In genomic region chr17:36627101-36627500, GRCh38 we compare ENCODE assay signal across 23 cellular contexts. TPM values are rescaled to one million over a fixed set of nuclear protein-coding genes. Genes with fewer than 3 reads are reported as not detected.
DNase-seq lines count a peak whose midpoint lies in the region; ATAC-seq, FAIRE-seq and TF ChIP-seq lines count a peak whose summit lies in the region.
"Had no signal": no experiment of that assay in that cellular context is flagged by ENCODE, and none has a peak within 500 bp of the region (broad histone marks: within the 10 kb centered on the region; RNA-seq: fewer than 3 reads in every experiment).

No MANE protein-coding gene starts in this region.

- H4K8ac ChIP-seq in H1 (ENCODE audit: extremely low read depth, insufficient read depth, low read length): no peak overlapping the region

- no peak overlapping the region for H2BK5ac ChIP-seq in H1 (ENCODE audit: low read depth, low read length)

- H3K4me3 ChIP-seq in GM23338 (no peak overlapping the region), H1 (ENCODE audit: extremely low read depth in 1 of 4, insufficient read depth in 2 of 4, low read depth in 3 of 4, low read length in 4 of 4) (no peak overlapping the region), upper lobe of right lung (no peak overlapping the region)
- H3K4me3 ChIP-seq: coronary artery, mucosa of descending colon, smooth muscle cell, tibial nerve had no signal

- H2BK120ac ChIP-seq in H1 (replicated peaks; ENCODE audit: low read depth, low read length): no peak overlapping the region

- H3K4me1 ChIP-seq in GM23338 (ENCODE audit: insufficient read depth): 0 out of 2 replicates have a peak, but pooled peaks cover 3% of the 10 kb centered on the region
- peaks cover 0 to 13% (median 4%) of the 10 kb centered on the region in 4 experiments; a peak in 5 of 7 replicates for H3K4me1 ChIP-seq in H1 (replicated peaks in 1 of 4; ENCODE audit: control insufficient read depth in 3 of 4, insufficient read depth in 4 of 4, low read length in 3 of 4)
- no peaks in the 10 kb centered on the region for H3K4me1 ChIP-seq in upper lobe of right lung

- no peak overlapping the region for H2BK20ac ChIP-seq in H1 (ENCODE audit: low read length)

- no peak overlapping the region for H2BK15ac ChIP-seq in H1 (ENCODE audit: low read length)

- CTCF ChIA-PET in H1 (lab: Charles Lee; ENCODE audit: partially characterized antibody): interaction anchor here (0.7 to 9.5 kb wide), 23 partner anchors 13 to 613 kb away, joined by 3 to 122 read pairs (median 7); partner anchors contain the start of gene MRM1

- H4K5ac ChIP-seq in H1 (ENCODE audit: insufficient read length, low read depth, low read length): no peak overlapping the region

- intact Hi-C loops in upper lobe of right lung (cut with DNase I): loop anchor here (10.0 kb wide), 1 partner anchor 418 kb away; no protein-coding TSS in a partner anchor

- TF ChIP-seq CTCF in GM23338 (conservative IDR thresholded peaks at IDR 0.05; ENCODE audit: low read depth in 2 of 2): no peak
- TF ChIP-seq CTCF in H1 (IDR thresholded peaks at IDR 0.05; ENCODE audit: control extremely low read depth in 1 of 3, insufficient read depth in 1 of 3, low read depth in 1 of 3, low read length in 3 of 3): no peak
- no peak for TF ChIP-seq CTCF in upper lobe of right lung (IDR thresholded peaks at IDR 0.05)

- TF ChIP-seq RAD21 in H1 (IDR thresholded peaks at IDR 0.05 in 1 of 2, conservative IDR thresholded peaks at IDR 0.05 in 1 of 2; ENCODE audit: low read depth in 2 of 2, low read length in 2 of 2): no peak

- H3K79me2 ChIP-seq in GM23338 (replicated peaks; ENCODE audit: insufficient read depth) (no peaks in the 10 kb centered on the region), H1 (ENCODE audit: control insufficient read depth in 1 of 2, insufficient read depth in 2 of 2, low read length in 2 of 2) (no peaks in the 10 kb centered on the region)

- H3K23ac ChIP-seq in H1 (ENCODE audit: insufficient read length): no peak overlapping the region

- no peak overlapping the region for H3K14ac ChIP-seq in H1 (ENCODE audit: insufficient read length)

- no peak overlapping the region for H3K9ac ChIP-seq in H1 (replicated peaks in 1 of 4; ENCODE audit: extremely low read depth in 1 of 4, low read depth in 3 of 4, low read length in 3 of 4)

- H3K36me3 ChIP-seq in GM23338 (ENCODE audit: insufficient read depth): no peaks in the 10 kb centered on the region
- no peaks in the 10 kb centered on the region for H3K36me3 ChIP-seq in H1 (ENCODE audit: control insufficient read depth in 2 of 4, insufficient read depth in 4 of 4, low read length in 3 of 4)
- no peaks in the 10 kb centered on the region for H3K36me3 ChIP-seq in upper lobe of right lung
- H3K36me3 ChIP-seq: tibial nerve, WERI-Rb-1 had no signal

- no peak overlapping the region for H2AK5ac ChIP-seq in H1 (ENCODE audit: low read depth, low read length)

- no peak overlapping the region for H3K27ac Mint-ChIP-seq in GM23338
- H3K27ac Mint-ChIP-seq: immature natural killer cell; stimulated activated naive CD8-positive, alpha-beta T cell treated with anti-CD3 and anti-CD28 coated beads, Interleukin-15, amount 100 ng/mL, for 72 hours; T-helper 2 cell treated with Interferon-gamma antibody and Interleukin-4, amounts not matched to agents 5 μg/mL and 100 μg/mL, for 36 hours had no signal

- no peak overlapping the region for H3K4me3 Mint-ChIP-seq in GM23338
- H3K4me3 Mint-ChIP-seq: immature natural killer cell; stimulated activated naive CD8-positive, alpha-beta T cell treated with anti-CD3 and anti-CD28 coated beads, Interleukin-15, amount 100 ng/mL, for 72 hours; T-helper 2 cell treated with Interferon-gamma antibody and Interleukin-4, amounts not matched to agents 5 μg/mL and 100 μg/mL, for 36 hours had no signal

- H3K4me1 Mint-ChIP-seq in GM23338: peaks cover 12% of the 10 kb centered on the region
- H3K4me1 Mint-ChIP-seq: immature natural killer cell; stimulated activated naive CD8-positive, alpha-beta T cell treated with anti-CD3 and anti-CD28 coated beads, Interleukin-15, amount 100 ng/mL, for 72 hours had no signal

- H2BK12ac ChIP-seq in H1 (ENCODE audit: low read depth, low read length): 0 out of 2 replicates have a peak overlapping the region, but pooled peaks have one; percentile 27

- ATAC-seq in GM23338: peak; percentile 17; the same call in 1 of the 3 replicates
- no peak for ATAC-seq in HG03139 (IDR thresholded peaks at IDR 0.05; ENCODE audit: unreplicated experiment)
- ATAC-seq in HG02884 (IDR thresholded peaks at IDR 0.05; ENCODE audit: unreplicated experiment): no peak
- ATAC-seq in upper lobe of right lung: no peak
- ATAC-seq: HCT116; mucosa of descending colon; stimulated activated naive CD8-positive, alpha-beta T cell treated with anti-CD3 and anti-CD28 coated beads, Interleukin-15, amount 100 ng/mL, for 72 hours had no signal

- no peaks in the 10 kb centered on the region for H3K9me3 Mint-ChIP-seq in GM23338
- H3K9me3 Mint-ChIP-seq: immature natural killer cell; stimulated activated naive CD8-positive, alpha-beta T cell treated with anti-CD3 and anti-CD28 coated beads, Interleukin-15, amount 100 ng/mL, for 72 hours; T-helper 2 cell treated with Interferon-gamma antibody and Interleukin-4, amounts not matched to agents 5 μg/mL and 100 μg/mL, for 36 hours had no signal

- peaks cover 17% of the 10 kb centered on the region for H3K27me3 Mint-ChIP-seq in GM23338 (ENCODE audit: insufficient read depth, low read depth, poor library complexity)

- H3K27ac ChIP-seq in GM23338 (ENCODE audit: low read depth): no peak overlapping the region
- no peak overlapping the region for H3K27ac ChIP-seq in H1 (ENCODE audit: low read depth, low read length)
- no peak overlapping the region for H3K27ac ChIP-seq in upper lobe of right lung
- H3K27ac ChIP-seq: coronary artery, tibial nerve, WERI-Rb-1 had no signal

- H3K9me3 ChIP-seq in H1 (ENCODE audit: insufficient read depth in 2 of 2, low read depth in 1 of 2, low read length in 1 of 2) (no peaks in the 10 kb centered on the region), upper lobe of right lung (no peaks in the 10 kb centered on the region)
- H3K9me3 ChIP-seq: mucosa of descending colon, tibial nerve had no signal

- H3K36me3 Mint-ChIP-seq in GM23338 (ENCODE audit: low read depth): no peaks in the 10 kb centered on the region
- H3K36me3 Mint-ChIP-seq: immature natural killer cell had no signal

- TF ChIP-seq EP300 in H1 (IDR thresholded peaks at IDR 0.05; ENCODE audit: borderline replicate concordance in 1 of 2, low read depth in 2 of 2, low read length in 2 of 2): no peak

- H3K56ac ChIP-seq in H1 (replicated peaks; ENCODE audit: insufficient read length, low read depth, low read length): no peak overlapping the region

- no peaks in the 10 kb centered on the region for H3K23me2 ChIP-seq in H1 (ENCODE audit: low read depth, low read length)

- H4K91ac ChIP-seq in H1 (replicated peaks; ENCODE audit: insufficient read length, low read length): no peak overlapping the region

- H3K9me2 ChIP-seq in GM23338 (ENCODE audit: insufficient read depth): no peaks in the 10 kb centered on the region

- H3K18ac ChIP-seq in H1 (ENCODE audit: extremely low read depth, low read length): no peak overlapping the region

- no peak overlapping the region for H2AFZ ChIP-seq in GM23338
- no peak overlapping the region for H2AFZ ChIP-seq in H1 (ENCODE audit: low read length)

- no peak overlapping the region for H3K4me2 ChIP-seq in GM23338
- H3K4me2 ChIP-seq in H1 (ENCODE audit: insufficient read depth in 1 of 2, low read depth in 2 of 2, low read length in 2 of 2): no peak overlapping the region
- H3K4me2 ChIP-seq: smooth muscle cell had no signal

- H3F3A ChIP-seq in GM23338 (replicated peaks; ENCODE audit: low read depth): peaks cover 2% of the 10 kb centered on the region; the same call in 1 of the 2 replicates

- WGBS in H1 (ENCODE audit: extremely low coverage in 1 of 2, insufficient coverage in 1 of 2, insufficient read length in 1 of 2, insufficient replicate concordance in 2 of 2, low coverage in 1 of 2, low lambda C conversion rate in 2 of 2, missing lambda C conversion rate in 1 of 2), 2 experiments: 65% methylated on average over 12 of the region's 12 CpGs; no CpG with 5 or more reads in 1 of the 2 experiments

- no peak overlapping the region for H3K4ac ChIP-seq in H1 (replicated peaks; ENCODE audit: insufficient read length, low read depth, low read length)

- H4K20me1 ChIP-seq in GM23338 (replicated peaks; ENCODE audit: insufficient read depth) (no peaks in the 10 kb centered on the region; the same call in 1 of the 2 replicates), H1 (replicated peaks in 1 of 2; ENCODE audit: control insufficient read depth in 1 of 2, insufficient read depth in 2 of 2, low read length in 2 of 2) (peaks cover 0 to 1% of the 10 kb centered on the region in 2 experiments)

- POLR2A ChIA-PET in H1 (lab: Charles Lee; ENCODE audit: partially characterized antibody): interaction anchor here (0.8 to 1.3 kb wide), 4 partner anchors 10 to 127 kb away, joined by 3 to 4 read pairs (median 3); partner anchors contain the start of gene MRM1

- H3K27me3 ChIP-seq in GM23338 (ENCODE audit: insufficient read depth) (no peaks in the 10 kb centered on the region), H1 (replicated peaks in 1 of 4; ENCODE audit: control insufficient read depth in 3 of 4, extremely low read depth in 1 of 4, insufficient read depth in 3 of 4, low read length in 3 of 4) (no peaks in the 10 kb centered on the region; a peak in 1 of 7 replicates), upper lobe of right lung (no peaks in the 10 kb centered on the region)

- TF ChIP-seq POLR2A in H1 (IDR thresholded peaks at IDR 0.05; ENCODE audit: control extremely low read depth in 1 of 2, low read depth in 2 of 2, low read length in 2 of 2): no peak

- peak; percentile 44 for DNase-seq in COLO668 (lab: John Stamatoyannopoulos, UW; ENCODE audit: unreplicated experiment)
- peak; percentile 56 for DNase-seq in GM23338 (ENCODE audit: low spot score)
- DNase-seq in NCI-H345 (lab: John Stamatoyannopoulos, UW): peak; percentile 60
- DNase-seq in H1 (ENCODE audit: low read depth in 1 of 2, low spot score in 2 of 2): peak in 1 of 2 experiments; percentile 75
- no peak for DNase-seq in activated T-cell treated with anti-CD3 and anti-CD28 coated beads for 4 hours
- DNase-seq in upper lobe of right lung: no peak
- DNase-seq: activated CD4-positive, alpha-beta T cell treated with anti-CD3 and anti-CD28 coated beads, Interleukin-2, amount 50 U/mL, for 4 hours; activated naive CD4-positive, alpha-beta T cell; amniotic stem cell; immature natural killer cell; mucosa of descending colon; NCI-H1694 treated with DMSO at 0.1 percent for 48 hours; stimulated activated CD4-positive, alpha-beta T cell treated with anti-CD3 and anti-CD28 coated beads, Interleukin-4, amount 100 ng/mL, for 24 hours; stimulated activated naive CD8-positive, alpha-beta T cell treated with anti-CD3 and anti-CD28 coated beads, Interleukin-15, amount 100 ng/mL, for 72 hours; WERI-Rb-1 had no signal

- FAIRE-seq in H1 (lab: Jason Lieb, UNC): no peak
- FAIRE-seq: bronchial epithelial cell had no signal

- H3K79me1 ChIP-seq in H1 (ENCODE audit: low read depth, low read length): no peaks in the 10 kb centered on the region; the same call in 1 of the 2 replicates

RNA-seq across cellular contexts. Expression of gene MRM1, which starts 25.7 kb away (rescaled TPM):
- total RNA-seq in GM23338 (2014; rRNA removed; shearing (Covaris generic)): 20.4 and 22.9 TPM in 2 replicates
- polyA plus RNA-seq in GM23338 (2016; fragmentation: Nextera tagmentation; extraction: Ambion mirVana) (7.6 and 8.4 TPM in 2 replicates), H1 (2011; rRNA removed) (9.9 and 15.1 TPM in 2 replicates)
- 11.2 and 11.7 TPM in 2 replicates for total RNA-seq in H1 (2021; fragmentation: NEBNext Ultra II Directional; extraction: Animal tissue kit (Norgen Biotek cat#: 25700))
- 12.8 TPM for polyA plus RNA-seq in H1 (2011; cell fraction: cytosol; rRNA removed)
- 16.9 TPM for polyA plus RNA-seq in H1 (2011; cell fraction: nucleus; rRNA removed)
- polyA plus RNA-seq in H1 (2012, experiment 1 of 2): 6.4 to 10.6 TPM (median 9.8 TPM) in 4 replicates
- 7.2 TPM for polyA plus RNA-seq in H1 (2012, experiment 2 of 2)
- 5.2 TPM for polyA plus RNA-seq in H1 (2013, experiment 1 of 2)
- polyA plus RNA-seq in H1 (2013, experiment 2 of 2): 4.4 TPM
- 2.0 and 3.7 TPM in 2 replicates for polyA minus RNA-seq in H1 (2011; rRNA and poly(A)+ RNA removed)
- 7.6 TPM for polyA minus RNA-seq in H1 (2011; cell fraction: cytosol; rRNA and poly(A)+ RNA removed)
- polyA minus RNA-seq in H1 (2011; cell fraction: nucleus; rRNA and poly(A)+ RNA removed): 9.8 TPM
- total RNA-seq in upper lobe of right lung: 5.6 TPM

RNA-seq across cellular contexts. Expression of gene DHRS11, which starts 35.4 kb away (rescaled TPM):
- total RNA-seq in GM23338 (2014; rRNA removed; shearing (Covaris generic)): 36.7 and 39.6 TPM in 2 replicates
- polyA plus RNA-seq in GM23338 (2016; fragmentation: Nextera tagmentation; extraction: Ambion mirVana): 20.4 and 23.4 TPM in 2 replicates
- total RNA-seq in H1 (2021; fragmentation: NEBNext Ultra II Directional; extraction: Animal tissue kit (Norgen Biotek cat#: 25700)): 25.1 and 29.5 TPM in 2 replicates
- polyA plus RNA-seq in H1 (2011; rRNA removed): 63.3 and 76.9 TPM in 2 replicates
- polyA plus RNA-seq in H1 (2011; cell fraction: cytosol; rRNA removed): 70.7 TPM
- polyA plus RNA-seq in H1 (2011; cell fraction: nucleus; rRNA removed): 88.3 TPM
- 39.9 to 47.2 TPM (median 45.3 TPM) in 4 replicates for polyA plus RNA-seq in H1 (2012, experiment 1 of 2)
- polyA plus RNA-seq in H1 (2012, experiment 2 of 2): 43.6 TPM
- polyA plus RNA-seq in H1 (2013, experiment 1 of 2): 27.8 TPM
- 25.4 TPM for polyA plus RNA-seq in H1 (2013, experiment 2 of 2)
- 60.4 TPM in 2 replicates for polyA minus RNA-seq in H1 (2011; rRNA and poly(A)+ RNA removed)
- polyA minus RNA-seq in H1 (2011; cell fraction: cytosol; rRNA and poly(A)+ RNA removed): 28.9 TPM
- 26.5 TPM for polyA minus RNA-seq in H1 (2011; cell fraction: nucleus; rRNA and poly(A)+ RNA removed)
- total RNA-seq in upper lobe of right lung: 5.7 TPM

Comparison
In these comparisons a context has a peak if more than half of its experiments do, and no peak if none do; other contexts are left out.
1. DNase-seq: peak in COLO668 (single experiment), GM23338 (single experiment) and NCI-H345 (single experiment); none in activated T-cell treated with anti-CD3 and anti-CD28 coated beads for 4 hours (single experiment) and upper lobe of right lung (single experiment).